ENCODE assay signal across 1 cellular context in the genomic region with DNA sequence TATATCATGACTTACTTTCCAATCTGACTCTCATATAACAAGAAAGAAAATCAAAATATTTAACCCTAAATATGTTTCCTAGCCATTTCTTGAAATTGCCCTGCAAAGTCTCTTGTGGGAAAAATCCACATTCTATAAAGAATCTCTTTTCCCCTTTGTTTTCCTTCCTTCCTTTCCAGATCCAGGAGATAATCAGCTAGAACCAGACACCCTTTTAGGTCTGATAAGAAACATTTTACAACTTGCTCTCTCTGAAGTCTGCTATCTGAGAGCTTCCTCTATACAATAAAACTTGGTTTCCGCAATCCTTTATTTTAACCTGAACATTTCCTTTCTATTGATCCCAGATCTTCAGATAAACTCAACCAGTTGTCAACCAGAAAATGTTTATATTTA.
TF ChIP-seq lines count a peak whose summit lies in the region.

No MANE protein-coding gene starts in this region.

TF ChIP-seq in K562, 482 proteins besides CTCF, POLR2A, EP300 and RAD21 (continued from another document):
- TF ChIP-seq, protein P1, sequence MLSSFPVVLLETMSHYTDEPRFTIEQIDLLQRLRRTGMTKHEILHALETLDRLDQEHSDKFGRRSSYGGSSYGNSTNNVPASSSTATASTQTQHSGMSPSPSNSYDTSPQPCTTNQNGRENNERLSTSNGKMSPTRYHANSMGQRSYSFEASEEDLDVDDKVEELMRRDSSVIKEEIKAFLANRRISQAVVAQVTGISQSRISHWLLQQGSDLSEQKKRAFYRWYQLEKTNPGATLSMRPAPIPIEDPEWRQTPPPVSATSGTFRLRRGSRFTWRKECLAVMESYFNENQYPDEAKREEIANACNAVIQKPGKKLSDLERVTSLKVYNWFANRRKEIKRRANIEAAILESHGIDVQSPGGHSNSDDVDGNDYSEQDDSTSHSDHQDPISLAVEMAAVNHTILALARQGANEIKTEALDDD (IDR thresholded peaks at IDR 0.05), result no peak
- TF ChIP-seq SRSF1 (IDR thresholded peaks at IDR 0.05; ENCODE audit: low read depth, low read length), result no peak
- no peak for TF ChIP-seq RFX7 (CRISPR knock-in tag; IDR thresholded peaks at IDR 0.05)
- no peak for TF ChIP-seq ZFP36 (IDR thresholded peaks at IDR 0.05; ENCODE audit: low read depth, low read length, partially characterized antibody)
- TF ChIP-seq MAFF (IDR thresholded peaks at IDR 0.05; ENCODE audit: low read length), result no peak
- no peak for TF ChIP-seq DACH1 (IDR thresholded peaks at IDR 0.05; ENCODE audit: partially characterized antibody)
